ENCODE assay signal across 31 cellular contexts in the genomic region with DNA sequence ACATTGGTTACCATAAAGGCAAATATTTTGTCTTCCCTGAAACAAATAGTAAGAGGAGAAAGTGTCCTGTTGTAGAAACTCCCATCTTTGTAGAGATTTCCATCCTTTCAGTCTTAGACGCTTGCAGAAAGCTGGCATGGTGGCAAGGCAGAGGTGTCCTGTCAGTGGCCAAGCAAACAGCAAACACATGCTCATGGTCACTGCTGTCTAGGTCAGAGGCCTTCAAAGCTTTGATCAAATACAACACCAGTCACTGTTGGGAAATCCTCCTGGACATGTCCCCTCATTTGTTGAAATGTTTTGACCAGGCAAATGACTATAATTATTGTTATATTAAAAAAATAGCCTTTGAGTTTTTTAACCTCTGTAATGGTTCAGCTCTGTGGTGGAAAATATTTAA.
"Had no signal": no experiment of that assay in that cellular context is flagged by ENCODE, and none has a peak within 500 bp of the region (broad histone marks: within the 10 kb centered on the region; RNA-seq: fewer than 3 reads in every experiment).

No MANE protein-coding gene starts in this region.

- H3K9me3 Mint-ChIP-seq: natural killer cell; nephron; stimulated activated memory B cell treated with anti-CD40 and anti-IgM and Interleukin-4, amounts not matched to agents 10 μg/mL and 1 μg/mL and 100 μg/mL, for 72 hours; stimulated activated naive CD8-positive, alpha-beta T cell treated with anti-CD3 and anti-CD28 coated beads, Interleukin-15, amount 100 ng/mL, for 72 hours; type B pancreatic cell had no signal

- H3K27ac ChIP-seq: neural progenitor cell, ovary, parathyroid adenoma, psoas muscle, skin epidermis, spleen, suprapubic skin, testis, tibial artery, transverse colon, upper lobe of right lung, uterus had no signal

- ATAC-seq: natural killer cell; psoas muscle; right cardiac atrium; sciatic nerve; stimulated activated memory B cell treated with anti-CD40 and anti-IgM and Interleukin-4, amounts not matched to agents 10 μg/mL and 1 μg/mL and 100 μg/mL, for 72 hours; stimulated activated naive CD8-positive, alpha-beta T cell treated with anti-CD3 and anti-CD28 coated beads, Interleukin-15, amount 100 ng/mL, for 72 hours; stimulated activated naive CD8-positive, alpha-beta T cell treated with anti-CD3 and anti-CD28 coated beads, Interleukin-15, Interleukin-2, amounts not matched to agents 100 U/mL and 50 U/mL, for 24 hours; upper lobe of right lung had no signal

- H3K4me1 ChIP-seq: neural progenitor cell, parathyroid adenoma, psoas muscle, spleen, suprapubic skin, testis, tibial artery, transverse colon, upper lobe of right lung had no signal

- H3K36me3 ChIP-seq: neural progenitor cell, ovary, spleen, suprapubic skin, tibial artery, transverse colon, upper lobe of right lung, uterus had no signal

- H3K9me3 ChIP-seq: ovary, psoas muscle, spleen, suprapubic skin, testis, tibial artery, transverse colon, upper lobe of right lung, uterus had no signal

- H3K4me1 Mint-ChIP-seq: natural killer cell; neural progenitor cell; stimulated activated memory B cell treated with anti-CD40 and anti-IgM and Interleukin-4, amounts not matched to agents 10 μg/mL and 1 μg/mL and 100 μg/mL, for 72 hours; stimulated activated naive CD8-positive, alpha-beta T cell treated with anti-CD3 and anti-CD28 coated beads, Interleukin-15, amount 100 ng/mL, for 72 hours had no signal

- H3K9ac ChIP-seq: neural progenitor cell, parathyroid adenoma had no signal

- H2AFZ ChIP-seq: neural progenitor cell, parathyroid adenoma had no signal

- H3K27me3 ChIP-seq: neural progenitor cell, ovary, spleen, suprapubic skin, testis, tibial artery, transverse colon, upper lobe of right lung, uterus had no signal

- DNase-seq: natural killer cell; occipital lobe; ovary; posterior cingulate gyrus; psoas muscle; right cardiac atrium; spleen; stimulated activated CD4-positive, alpha-beta T cell treated with anti-CD3 and anti-CD28 coated beads, Interleukin-12 subunit alpha, Interleukin-12 subunit beta, amount 100 ng/mL, for 4 hours; stimulated activated CD4-positive, alpha-beta T cell treated with anti-CD3 and anti-CD28 coated beads, Interleukin-1b, Interleukin-23, amount 100 ng/mL, for 48 hours; stimulated activated CD4-positive, alpha-beta T cell treated with anti-CD3 and anti-CD28 coated beads, Interleukin-4, amount 100 ng/mL, for 1 hour; stimulated activated CD4-positive, alpha-beta T cell treated with anti-CD3 and anti-CD28 coated beads, Interleukin-4, amount 100 ng/mL, for 4 hours; stimulated activated CD8-positive, alpha-beta memory T cell treated with anti-CD3 and anti-CD28 coated beads, Interleukin-4, amount 100 ng/mL, for 48 hours; stimulated activated naive CD4-positive, alpha-beta T cell; stimulated activated naive CD8-positive, alpha-beta T cell treated with anti-CD3 and anti-CD28 coated beads, Interleukin-15, amount 100 ng/mL, for 72 hours; stimulated activated naive CD8-positive, alpha-beta T cell treated with anti-CD3 and anti-CD28 coated beads, Interleukin-15, Interleukin-2, amounts not matched to agents 100 U/mL and 50 U/mL, for 24 hours; substantia nigra; testis; tibial artery; transverse colon; upper lobe of right lung; uterus had no signal

- H3K4me2 ChIP-seq: neural progenitor cell, smooth muscle cell had no signal

- H3K36me3 Mint-ChIP-seq: natural killer cell; neural progenitor cell; stimulated activated memory B cell treated with anti-CD40 and anti-IgM and Interleukin-4, amounts not matched to agents 10 μg/mL and 1 μg/mL and 100 μg/mL, for 72 hours; type B pancreatic cell had no signal

- H3K27me3 Mint-ChIP-seq: progenitor cell of endocrine pancreas; stimulated activated memory B cell treated with anti-CD40 and anti-IgM and Interleukin-4, amounts not matched to agents 10 μg/mL and 1 μg/mL and 100 μg/mL, for 72 hours; stimulated activated naive CD8-positive, alpha-beta T cell treated with anti-CD3 and anti-CD28 coated beads, Interleukin-15, amount 100 ng/mL, for 72 hours; type B pancreatic cell had no signal

- H3K4me3 ChIP-seq: neural progenitor cell, ovary, psoas muscle, skin epidermis, smooth muscle cell, spleen, suprapubic skin, testis, tibial artery, transverse colon, upper lobe of right lung, uterus had no signal

- H3K4me3 Mint-ChIP-seq: natural killer cell; nephron; neural progenitor cell; stimulated activated memory B cell treated with anti-CD40 and anti-IgM and Interleukin-4, amounts not matched to agents 10 μg/mL and 1 μg/mL and 100 μg/mL, for 72 hours; stimulated activated naive CD8-positive, alpha-beta T cell treated with anti-CD3 and anti-CD28 coated beads, Interleukin-15, amount 100 ng/mL, for 72 hours; type B pancreatic cell had no signal

- H3K79me2 ChIP-seq: parathyroid adenoma had no signal

- H3K27ac Mint-ChIP-seq: natural killer cell; nephron; neural progenitor cell; progenitor cell of endocrine pancreas; stimulated activated memory B cell treated with anti-CD40 and anti-IgM and Interleukin-4, amounts not matched to agents 10 μg/mL and 1 μg/mL and 100 μg/mL, for 72 hours; stimulated activated naive CD8-positive, alpha-beta T cell treated with anti-CD3 and anti-CD28 coated beads, Interleukin-15, amount 100 ng/mL, for 72 hours; type B pancreatic cell had no signal
